In the genomic region with DNA sequence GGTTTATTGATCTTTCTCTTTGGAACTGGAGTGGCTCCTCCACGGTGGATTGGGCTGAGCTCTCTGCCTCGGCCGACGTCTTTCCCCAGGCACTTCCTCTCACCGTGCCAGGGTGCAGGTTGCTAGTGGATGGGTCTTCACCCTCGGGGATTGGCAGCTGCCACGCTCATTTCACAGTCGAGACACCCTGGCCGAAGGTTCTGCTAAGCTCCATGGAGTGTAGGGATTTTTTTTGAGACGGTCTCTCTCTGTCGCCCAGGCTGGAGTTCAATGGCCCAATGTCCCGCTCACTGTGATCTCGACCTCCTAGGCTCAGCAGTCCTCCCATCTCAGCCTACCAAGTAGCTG, we compare ENCODE assay signal across 8 cellular contexts.
DNase-seq lines count a peak whose midpoint lies in the region; ATAC-seq and TF ChIP-seq lines count a peak whose summit lies in the region.

No MANE protein-coding gene starts in this region.

- H3K36me3 ChIP-seq in cardiac muscle cell (no peaks in the 10 kb centered on the region), urinary bladder (ENCODE audit: insufficient read depth) (no peaks in the 10 kb centered on the region), aorta (ENCODE audit: control insufficient read depth in 1 of 2, insufficient read depth in 2 of 2, low read length in 1 of 2) (no peaks in the 10 kb centered on the region), MG63 (peaks cover 93% of the 10 kb centered on the region)

- intact Hi-C loops in cardiac septum (cut with DNase I) = loop anchor here (5.0 kb wide), 1 partner anchor 49 kb away; no protein-coding TSS in a partner anchor
- intact Hi-C loops in aorta (cut with DNase I) = loop anchor here (5.0 kb wide), 1 partner anchor 49 kb away; no protein-coding TSS in a partner anchor

- peak overlapping the region in 3 of 5 experiments; percentile 48 to 75 (median 51) for H3K4me3 Mint-ChIP-seq in brain
- peak overlapping the region; percentile 70 to 90 (median 78) for H3K4me3 Mint-ChIP-seq in naive thymus-derived CD8-positive, alpha-beta T cell

- H3K27ac ChIP-seq in cardiac muscle cell = peak overlapping the region; percentile 24
- peak overlapping the region; percentile 69 for H3K27ac ChIP-seq in urinary bladder (ENCODE audit: low read depth)
- H3K27ac ChIP-seq in aorta (ENCODE audit: low read depth in 1 of 2, low read length in 2 of 2) = no peak overlapping the region

- no peak for DNase-seq in cardiac muscle cell (ENCODE audit: low read depth in 1 of 2, low spot score in 1 of 2)
- no peak for DNase-seq in cardiac septum (ENCODE audit: low spot score)
- DNase-seq in naive thymus-derived CD8-positive, alpha-beta T cell = peak in 1 of 10 donors; percentile 38
- DNase-seq in aorta = no peak
- no peak for DNase-seq in MG63

- peaks cover 63% of the 10 kb centered on the region for H3K4me1 Mint-ChIP-seq in brain
- H3K4me1 Mint-ChIP-seq in naive thymus-derived CD8-positive, alpha-beta T cell = peaks cover 24 to 79% (median 63%) of the 10 kb centered on the region in 4 donors

- peaks cover 50% of the 10 kb centered on the region for H3K4me1 ChIP-seq in cardiac muscle cell (ENCODE audit: low read depth)
- no peaks in the 10 kb centered on the region for H3K4me1 ChIP-seq in urinary bladder (ENCODE audit: insufficient read depth)
- no peaks in the 10 kb centered on the region for H3K4me1 ChIP-seq in aorta (ENCODE audit: control insufficient read depth in 1 of 2, insufficient read depth in 2 of 2, low read length in 2 of 2)

- H3K27ac Mint-ChIP-seq in brain = peak overlapping the region in 4 of 5 experiments; percentile 77 to 93 (median 90)
- H3K27ac Mint-ChIP-seq in naive thymus-derived CD8-positive, alpha-beta T cell = peak overlapping the region; percentile 82 to 95 (median 90)

- TF ChIP-seq CTCF in cardiac muscle cell (IDR thresholded peaks at IDR 0.05; ENCODE audit: low read depth, low read length) (no peak), brain (conservative IDR thresholded peaks at IDR 0.05) (no peak)

- H3K4me3 ChIP-seq in cardiac muscle cell (no peak overlapping the region), urinary bladder (ENCODE audit: low read depth, low read length) (no peak overlapping the region), aorta (ENCODE audit: low read length in 2 of 2) (no peak overlapping the region), MG63 (no peak overlapping the region)

- WGBS in urinary bladder = 52% methylated on average over 13 of the region's 13 CpGs
- 80 to 88% methylated on average over 13 of the region's 13 CpGs for WGBS in aorta, 2 donors

- H3K27me3 Mint-ChIP-seq in brain = no peaks in the 10 kb centered on the region
- H3K27me3 Mint-ChIP-seq in naive thymus-derived CD8-positive, alpha-beta T cell = no peaks in the 10 kb centered on the region

- peak; percentile 16 to 32 for ATAC-seq in naive thymus-derived CD8-positive, alpha-beta T cell
- ATAC-seq in aorta (ENCODE audit: low FRiP score) (no peak), HG03280 (IDR thresholded peaks at IDR 0.05; ENCODE audit: unreplicated experiment) (no peak)

- H3K36me3 Mint-ChIP-seq in brain = peaks cover 5% of the 10 kb centered on the region
- H3K36me3 Mint-ChIP-seq in naive thymus-derived CD8-positive, alpha-beta T cell = peaks cover 0 to 4% (median 2%) of the 10 kb centered on the region in 3 donors

- POLR2A ChIA-PET in naive thymus-derived CD8-positive, alpha-beta T cell (lab: Charles Lee) = interaction anchor here (16.5 to 74.5 kb wide), 5 partner anchors 8 to 90 kb away, joined by 164 to 5369 read pairs (median 304); no protein-coding TSS in a partner anchor

- H3K9me3 ChIP-seq in cardiac muscle cell (ENCODE audit: low read depth) (no peaks in the 10 kb centered on the region), aorta (ENCODE audit: control insufficient read depth, low read length) (no peaks in the 10 kb centered on the region), MG63 (no peaks in the 10 kb centered on the region)

- H3K27me3 ChIP-seq in cardiac muscle cell = no peaks in the 10 kb centered on the region
- no peaks in the 10 kb centered on the region for H3K27me3 ChIP-seq in aorta (ENCODE audit: control insufficient read depth in 1 of 2, insufficient read depth in 2 of 2, low read length in 1 of 2)
- H3K27me3 ChIP-seq in MG63 = no peaks in the 10 kb centered on the region

- H3K9me3 Mint-ChIP-seq in brain = no peaks in the 10 kb centered on the region
- no peaks in the 10 kb centered on the region for H3K9me3 Mint-ChIP-seq in naive thymus-derived CD8-positive, alpha-beta T cell

Comparison
In these comparisons a context has a peak if more than half of its experiments do, and no peak if none do; other contexts are left out.
1. H3K27ac ChIP-seq: peak in cardiac muscle cell (single experiment) and urinary bladder (single experiment); none in aorta (0 of 2).
2. ATAC-seq: peak in naive thymus-derived CD8-positive, alpha-beta T cell (2 of 2); none in aorta (single experiment) and HG03280 (single experiment).